8 cellular contexts compared by ENCODE assay signal in genomic region chr9:74497750-74498615, GRCh38. TPM values are rescaled to one million over a fixed set of nuclear protein-coding genes. Genes with fewer than 3 reads are reported as not detected.
DNase-seq lines count a peak whose midpoint lies in the region; ATAC-seq and TF ChIP-seq lines count a peak whose summit lies in the region.

No MANE protein-coding gene starts in this region.

- peak overlapping the region; percentile 77 for H3K9ac ChIP-seq in NT2/D1 (ENCODE audit: insufficient read length, low read depth)
- H3K9ac ChIP-seq in mesenchymal stem cell (ENCODE audit: low read length) = peak overlapping the region; percentile 65

- intact Hi-C loops in A673 (cut with micrococcal nuclease; ENCODE audit: unreplicated experiment) = loop anchor here (10.0 kb wide), 1 partner anchor 57 kb away; no protein-coding TSS in a partner anchor
- intact Hi-C loops in thyroid gland (cut with DNase I) = no loop called here

- H2BK15ac ChIP-seq in mesenchymal stem cell (ENCODE audit: low read depth, poor library complexity, severe bottlenecking) = no peak overlapping the region

- peak overlapping the region; percentile 40 for H3K4me3 ChIP-seq in A673 (ENCODE audit: low read depth, low read length, poor library complexity, severe bottlenecking)
- H3K4me3 ChIP-seq in NT2/D1 (ENCODE audit: insufficient read length, low read depth) = peak overlapping the region; percentile 63
- H3K4me3 ChIP-seq in ectodermal cell (ENCODE audit: insufficient read depth, low read depth, low read length) = peak overlapping the region; percentile 57
- H3K4me3 ChIP-seq in mesenchymal stem cell (ENCODE audit: insufficient read depth in 1 of 2, low read depth in 1 of 2, low read length in 2 of 2) = peak overlapping the region; percentile 48 to 85
- H3K4me3 ChIP-seq in thyroid gland (replicated peaks in 1 of 3) = peak overlapping the region; percentile 43 to 84 (median 53)

- H2BK5ac ChIP-seq in mesenchymal stem cell (ENCODE audit: low read depth, low read length, poor library complexity, severe bottlenecking) = no peak overlapping the region

- CTCF ChIA-PET in A673 (lab: Charles Lee) = no interaction called here

- H3K9me3 ChIP-seq in A673 (ENCODE audit: low read depth, low read length, poor library complexity, severe bottlenecking) (no peaks in the 10 kb centered on the region), NT2/D1 (ENCODE audit: insufficient read depth, low read length) (no peaks in the 10 kb centered on the region), ectodermal cell (ENCODE audit: control insufficient read depth, low read length) (no peaks in the 10 kb centered on the region), mesenchymal stem cell (ENCODE audit: control insufficient read depth, low read length) (no peaks in the 10 kb centered on the region), thyroid gland (no peaks in the 10 kb centered on the region)

- peak; percentile 20 for ATAC-seq in GM18511 (IDR thresholded peaks at IDR 0.05; ENCODE audit: unreplicated experiment)

- no peak overlapping the region for H3K14ac ChIP-seq in mesenchymal stem cell (ENCODE audit: low read length in 2 of 2)

- no peak overlapping the region for H3K23ac ChIP-seq in mesenchymal stem cell (ENCODE audit: low read length in 2 of 2)

- H3K4me2 ChIP-seq in mesenchymal stem cell (ENCODE audit: low read length, poor library complexity, severe bottlenecking) = peak overlapping the region; percentile 81

- H3K27me3 ChIP-seq in A673 (replicated peaks; ENCODE audit: insufficient read depth, low read depth, low read length, poor library complexity) (peaks cover 84% of the 10 kb centered on the region), NT2/D1 (ENCODE audit: insufficient read depth, insufficient read length) (peaks cover 74% of the 10 kb centered on the region), ectodermal cell (ENCODE audit: control insufficient read depth, insufficient read depth, low read length, poor library complexity, severe bottlenecking) (peaks cover 67% of the 10 kb centered on the region), mesenchymal stem cell (ENCODE audit: control insufficient read depth in 1 of 2, insufficient read depth in 1 of 2, low read length in 2 of 2) (peaks cover 48 to 61% of the 10 kb centered on the region in 2 experiments), thyroid gland (no peaks in the 10 kb centered on the region)

- no TSS peak for BruUV-seq in A673 (replicated peaks; lab: Mats Ljungman, UMichigan)

- H2AK5ac ChIP-seq in mesenchymal stem cell (ENCODE audit: low read length, severe bottlenecking) = no peak overlapping the region

- WGBS in ectodermal cell, 2 experiments = 0% methylated on average over 77 of the region's 77 CpGs
- WGBS in mesenchymal stem cell = 1% methylated on average over 62 of the region's 77 CpGs
- WGBS in thyroid gland, 2 donors = 1 to 4% methylated on average over 59 to 65 of the region's 77 CpGs

- H2BK12ac ChIP-seq in mesenchymal stem cell (ENCODE audit: low read length in 2 of 2) = no peak overlapping the region

- TF ChIP-seq CTCF in A673 (conservative IDR thresholded peaks at IDR 0.05; ENCODE audit: low read depth, low read length) = no peak
- TF ChIP-seq CTCF in thyroid gland (IDR thresholded peaks at IDR 0.05) = no peak

- H4K91ac ChIP-seq in mesenchymal stem cell (ENCODE audit: low read length) = no peak overlapping the region

- no peak overlapping the region for H3K27ac ChIP-seq in A673 (ENCODE audit: low read depth, low read length, poor library complexity, severe bottlenecking)
- H3K27ac ChIP-seq in ectodermal cell (ENCODE audit: insufficient read depth, low read depth, low read length, poor library complexity, severe bottlenecking) = no peak overlapping the region
- H3K27ac ChIP-seq in mesenchymal stem cell (ENCODE audit: low read length, poor library complexity, severe bottlenecking) = no peak overlapping the region
- H3K27ac ChIP-seq in thyroid gland = peak overlapping the region in 1 of 3 donors; percentile 7

- DNase-seq in A673 (ENCODE audit: low spot score) (peak; percentile 12), NT2/D1 (ENCODE audit: low read depth, low spot score) (no peak), mesenchymal stem cell (peak; percentile 13), thyroid gland (peak; percentile 57), NCI-H226 (no peak)
- DNase-seq in NK-92 treated with Interleukin-12 subunit alpha and Interleukin-12 subunit beta, amount 100 ng/mL, for 24 hours (lab: John Stamatoyannopoulos, UW) = no peak

- H2AFZ ChIP-seq in mesenchymal stem cell (ENCODE audit: low read depth, low read length) = no peak overlapping the region

- POLR2A ChIA-PET in A673 (lab: Charles Lee; ENCODE audit: low non-redundant PET) = no interaction called here

- H3K4me1 ChIP-seq in A673 (ENCODE audit: insufficient read depth, low read length, poor library complexity, severe bottlenecking) (peaks cover 10% of the 10 kb centered on the region), NT2/D1 (ENCODE audit: insufficient read depth, insufficient read length) (peaks cover 9% of the 10 kb centered on the region), ectodermal cell (ENCODE audit: control insufficient read depth, insufficient read depth, low read length) (peaks cover 21% of the 10 kb centered on the region), mesenchymal stem cell (ENCODE audit: control insufficient read depth, insufficient read depth, low read depth, low read length) (peaks cover 23% of the 10 kb centered on the region), thyroid gland (peaks cover 14 to 19% of the 10 kb centered on the region in 2 donors)

- TF ChIP-seq POLR2A in thyroid gland (IDR thresholded peaks at IDR 0.05) = no peak

- H4K8ac ChIP-seq in mesenchymal stem cell (ENCODE audit: low read length) = no peak overlapping the region

- H3K18ac ChIP-seq in mesenchymal stem cell (ENCODE audit: low read depth in 1 of 2, low read length in 2 of 2) = no peak overlapping the region

- no peak overlapping the region for H2BK120ac ChIP-seq in mesenchymal stem cell (ENCODE audit: low read depth, low read length)

- no peaks in the 10 kb centered on the region for H3K79me1 ChIP-seq in mesenchymal stem cell (replicated peaks; ENCODE audit: low read length, poor library complexity, severe bottlenecking)

- H3K36me3 ChIP-seq in A673 (ENCODE audit: insufficient read depth, low read length, poor library complexity, severe bottlenecking) (no peaks in the 10 kb centered on the region), NT2/D1 (ENCODE audit: insufficient read depth, insufficient read length, low read length) (no peaks in the 10 kb centered on the region), ectodermal cell (ENCODE audit: control insufficient read depth, insufficient read depth, low read length) (no peaks in the 10 kb centered on the region), mesenchymal stem cell (ENCODE audit: control insufficient read depth in 1 of 2, insufficient read depth in 2 of 2, low read depth in 1 of 2, low read length in 2 of 2) (no peaks in the 10 kb centered on the region), thyroid gland (no peaks in the 10 kb centered on the region)

- no peak overlapping the region for H3K4ac ChIP-seq in mesenchymal stem cell (ENCODE audit: low read depth in 1 of 2, low read length in 2 of 2)

RNA-seq across cellular contexts. Expression of gene RORB, which starts 0.8 kb away (rescaled TPM):
- total RNA-seq in A673 (2021) (0.02 TPM in 1 of 2 replicates, not detected in the other), thyroid gland (1 to 10 TPM in 3 of 4 donors, under 1 TPM in 1; 0.27 to 1.8 (median 1.3) TPM)
- polyA plus RNA-seq in ectodermal cell (2013, experiment 1 of 4) = 1.3 TPM
- polyA plus RNA-seq in ectodermal cell (2013, experiment 2 of 4) = 1.3 TPM
- 1.2 TPM for polyA plus RNA-seq in ectodermal cell (2013, experiment 3 of 4)
- polyA plus RNA-seq in ectodermal cell (2013, experiment 4 of 4) = 1.1 TPM
- polyA plus RNA-seq in mesenchymal stem cell (2013, experiment 1 of 2) = 0.03 TPM
- polyA plus RNA-seq in mesenchymal stem cell (2013, experiment 2 of 2) = 0.04 TPM

Comparison
In these comparisons a context has a peak if more than half of its experiments do, and no peak if none do; other contexts are left out.
1. DNase-seq: peak in A673 (single experiment), mesenchymal stem cell (single experiment) and thyroid gland (2 of 2); none in NT2/D1 (single experiment), NK-92 treated with Interleukin-12 subunit alpha and Interleukin-12 subunit beta, amount 100 ng/mL, for 24 hours (single experiment) and NCI-H226 (single experiment).
2. Peak in every context shown above with its lines, with median percentiles within 50 percentile points of each other: H3K4me3 ChIP-seq.